In the genomic region with DNA sequence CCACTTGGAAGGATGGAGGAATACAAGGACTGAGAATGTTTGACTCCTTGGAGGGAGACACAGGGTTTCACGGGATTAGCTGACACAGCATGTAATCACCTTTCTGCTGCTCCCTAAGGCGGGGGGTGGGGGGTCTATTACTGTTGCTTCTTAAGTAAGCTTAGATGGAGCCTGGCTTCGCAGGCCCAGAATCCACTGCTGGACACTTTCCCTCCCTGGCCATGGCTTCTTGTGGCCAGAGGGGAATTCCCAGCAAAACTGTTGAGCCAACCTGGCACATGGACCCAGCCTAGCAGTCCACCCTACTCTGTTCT, we compare ENCODE assay signal across 15 cellular contexts. TPM values are rescaled to one million over a fixed set of nuclear protein-coding genes. Genes with fewer than 3 reads are reported as not detected.
DNase-seq lines count a peak whose midpoint lies in the region; ATAC-seq, FAIRE-seq and TF ChIP-seq lines count a peak whose summit lies in the region.
"Had no signal": no experiment of that assay in that cellular context is flagged by ENCODE, and none has a peak within 500 bp of the region (broad histone marks: within the 10 kb centered on the region; RNA-seq: fewer than 3 reads in every experiment).

No MANE protein-coding gene starts in this region.

- peaks cover 50% of the 10 kb centered on the region for H3K4me1 ChIP-seq in BLaER1
- peaks cover 28% of the 10 kb centered on the region for H3K4me1 ChIP-seq in psoas muscle

- H3K27me3 ChIP-seq in BLaER1 = no peaks in the 10 kb centered on the region
- H3K27me3 ChIP-seq in psoas muscle (ENCODE audit: insufficient read depth in 3 of 3, low read length in 2 of 3) = no peaks in the 10 kb centered on the region
- H3K27me3 ChIP-seq: body of pancreas had no signal

- WGBS in psoas muscle, 3 donors = 26 to 43% (median 40%) methylated on average over 3 of the region's 3 CpGs

- TF ChIP-seq CTCF in fibroblast of pulmonary artery (IDR thresholded peaks at IDR 0.05; ENCODE audit: low read length, missing control alignments) (no peak), psoas muscle (IDR thresholded peaks at IDR 0.05) (no peak)

- intact Hi-C loops in psoas muscle (cut with DNase I) = loop anchor here in 1 of 2 donors (5.0 kb wide), 1 partner anchor 57 kb away; a partner anchor contains a TSS

- DNase-seq in NCI-H82 (lab: John Stamatoyannopoulos, UW) (peak; percentile 97), fibroblast of pulmonary artery (ENCODE audit: low read depth) (peak; percentile 36), psoas muscle (no peak), frontal cortex (ENCODE audit: low spot score in 2 of 2) (no peak)
- DNase-seq in activated T-cell treated with anti-CD3 and anti-CD28 coated beads, Interleukin-2, amount 50 U/mL, for 48 hours = no peak
- DNase-seq: activated CD4-positive, alpha-beta T cell treated with anti-CD3 and anti-CD28 coated beads, Interleukin-2, amount 10 ng/mL, durations not matched to agents 24 days and 14 days; body of pancreas; GDM1; mucosa of descending colon; NCI-H2029 had no signal

- H3K9ac ChIP-seq in BLaER1 = peak overlapping the region; percentile 54; the same call in 1 of the 2 replicates

- peak overlapping the region; percentile 70 for H3K27ac ChIP-seq in BLaER1
- peak overlapping the region; percentile 94 for H3K27ac ChIP-seq in psoas muscle
- H3K27ac ChIP-seq: body of pancreas had no signal

- peak overlapping the region; percentile 95 for H3K4me2 ChIP-seq in BLaER1

- no peak for FAIRE-seq in frontal cortex (lab: Jason Lieb, UNC)
- FAIRE-seq: endometrium had no signal

- ATAC-seq in psoas muscle = peak in 2 of 4 donors; percentile 1 to 30
- no peak for ATAC-seq in GM21619 (IDR thresholded peaks at IDR 0.05; ENCODE audit: unreplicated experiment)
- ATAC-seq in HG03442 (IDR thresholded peaks at IDR 0.05; ENCODE audit: unreplicated experiment) = no peak
- ATAC-seq: body of pancreas had no signal

- H3K36me3 ChIP-seq in BLaER1 = no peaks in the 10 kb centered on the region
- H3K36me3 ChIP-seq in psoas muscle (ENCODE audit: insufficient read depth in 1 of 2, low read depth in 1 of 2) = no peaks in the 10 kb centered on the region

- H3K4me3 ChIP-seq in BLaER1 = no peak overlapping the region
- no peak overlapping the region for H3K4me3 ChIP-seq in fibroblast of pulmonary artery (replicated peaks; ENCODE audit: low read depth, low read length)
- H3K4me3 ChIP-seq in psoas muscle = peak overlapping the region; percentile 61
- H3K4me3 ChIP-seq: body of pancreas, mucosa of descending colon, skin epidermis had no signal

- H3K9me3 ChIP-seq in BLaER1 = peaks cover 10% of the 10 kb centered on the region
- no peaks in the 10 kb centered on the region for H3K9me3 ChIP-seq in psoas muscle
- H3K9me3 ChIP-seq: body of pancreas, mucosa of descending colon had no signal

- no peaks in the 10 kb centered on the region for H4K20me1 ChIP-seq in BLaER1

RNA-seq across cellular contexts. Expression of a gene that starts 55.4 kb away (rescaled TPM):
- total RNA-seq in psoas muscle (10 to 100 TPM; 51.3 to 57.6 (median 52.8) TPM), frontal cortex (112 TPM)
- 10 to 100 TPM; 16.1 to 42.8 (median 21.6) TPM for polyA plus RNA-seq in psoas muscle

Comparison
In these comparisons a context has a peak if more than half of its experiments do, and no peak if none do; other contexts are left out.
1. DNase-seq: peak in NCI-H82 (single experiment) and fibroblast of pulmonary artery (single experiment); none in psoas muscle (0 of 2), activated T-cell treated with anti-CD3 and anti-CD28 coated beads, Interleukin-2, amount 50 U/mL, for 48 hours (0 of 2) and frontal cortex (0 of 2).